Comparison of ENCODE assay signal across 19 cellular contexts in the genomic region with DNA sequence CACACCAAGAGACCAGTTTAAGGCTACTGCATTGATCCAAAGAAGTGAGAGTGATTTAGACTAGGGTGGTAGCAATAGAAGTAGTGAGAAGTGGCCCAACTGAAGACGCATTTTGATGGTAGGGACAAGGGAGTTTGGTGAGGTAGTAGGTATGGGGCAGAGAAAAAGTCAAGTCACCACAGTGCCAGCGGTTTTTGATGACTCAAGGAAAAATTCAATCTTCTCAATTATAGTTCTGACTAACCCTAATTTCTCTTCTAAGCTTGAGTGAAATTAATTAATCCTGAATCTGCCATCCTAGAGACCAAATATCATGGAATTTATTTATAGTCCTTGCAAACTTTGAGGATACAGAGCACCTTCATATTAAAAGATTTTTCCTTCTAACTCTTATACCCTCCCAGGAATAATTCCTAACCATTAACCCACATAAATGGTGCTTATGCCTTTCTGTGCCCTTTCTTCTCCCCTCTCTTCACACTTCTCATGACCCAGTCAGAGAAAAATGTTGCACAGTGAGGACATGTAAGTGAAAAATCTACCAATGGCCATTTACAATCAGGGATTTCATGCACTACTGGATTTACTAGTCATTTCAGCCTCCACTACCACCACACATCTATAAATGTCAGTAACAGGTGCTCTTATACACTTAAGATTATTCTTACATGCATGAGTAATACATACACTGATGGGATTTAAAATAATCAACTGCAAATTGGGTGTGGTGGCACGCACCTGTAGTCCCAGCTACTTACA.
"Had no signal": no experiment of that assay in that cellular context is flagged by ENCODE, and none has a peak within 500 bp of the region (broad histone marks: within the 10 kb centered on the region; RNA-seq: fewer than 3 reads in every experiment).

No MANE protein-coding gene starts in this region.

- H3K27ac Mint-ChIP-seq: activated CD4-positive, alpha-beta T cell treated with anti-CD3 and anti-CD28 coated beads, Interleukin-2, amount 10 ng/mL, durations not matched to agents 24 days and 14 days; natural killer cell treated with Interleukin-12 subunit alpha and Interleukin-12 subunit beta and Interleukin-15 and Interleukin-18, amount 100 ng/mL, for 72 hours had no signal

- DNase-seq: activated CD4-positive, alpha-beta T cell treated with anti-CD3 and anti-CD28 coated beads, Interleukin-2, amount 10 ng/mL, durations not matched to agents 24 days and 14 days; activated naive CD4-positive, alpha-beta T cell treated with Interleukin-2 at 50 U/mL for 16 hours; foreskin keratinocyte; heart left ventricle; left lung; mucosa of descending colon; nucleus accumbens; stimulated activated CD4-positive, alpha-beta T cell treated with anti-CD3 and anti-CD28 coated beads, Interleukin-12 subunit alpha, Interleukin-12 subunit beta, amount 100 ng/mL, for 4 hours; stimulated activated CD4-positive, alpha-beta T cell treated with anti-CD3 and anti-CD28 coated beads, Interleukin-2, amount 100 ng/mL, for 48 hours; stimulated activated naive CD8-positive, alpha-beta T cell treated with anti-CD3 and anti-CD28 coated beads, Interleukin-15, Interleukin-2, amounts not matched to agents 100 U/mL and 50 U/mL, for 24 hours; upper lobe of right lung had no signal

- H3K4me1 ChIP-seq: foreskin keratinocyte, heart left ventricle, left lung, prostate gland, upper lobe of right lung had no signal

- H3K36me3 ChIP-seq: cardiac muscle cell, left lung, prostate gland, upper lobe of right lung had no signal

- ATAC-seq: foreskin keratinocyte; heart left ventricle; left lung; mucosa of descending colon; natural killer cell treated with Interleukin-12 subunit alpha and Interleukin-12 subunit beta and Interleukin-15 and Interleukin-18, amount 100 ng/mL, for 72 hours; sciatic nerve; stimulated activated naive CD8-positive, alpha-beta T cell treated with anti-CD3 and anti-CD28 coated beads, Interleukin-15, Interleukin-2, amounts not matched to agents 100 U/mL and 50 U/mL, for 24 hours; upper lobe of right lung; WTC11 had no signal

- H3K27ac ChIP-seq: cardiac muscle cell, foreskin keratinocyte, heart left ventricle, left lung, prostate gland, upper lobe of right lung had no signal

- FAIRE-seq: astrocyte, colon, islet of Langerhans had no signal

- H3K27me3 Mint-ChIP-seq: activated CD4-positive, alpha-beta T cell treated with anti-CD3 and anti-CD28 coated beads, Interleukin-2, amount 10 ng/mL, durations not matched to agents 24 days and 14 days had no signal

- H3K27me3 ChIP-seq: cardiac muscle cell, foreskin keratinocyte, heart left ventricle, left lung, upper lobe of right lung had no signal

- H3K9me3 Mint-ChIP-seq: natural killer cell treated with Interleukin-12 subunit alpha and Interleukin-12 subunit beta and Interleukin-15 and Interleukin-18, amount 100 ng/mL, for 72 hours had no signal

- H3K4me3 ChIP-seq: cardiac muscle cell, heart left ventricle, left lung, mucosa of descending colon, prostate gland, upper lobe of right lung had no signal

- H3K4me3 Mint-ChIP-seq: activated CD4-positive, alpha-beta T cell treated with anti-CD3 and anti-CD28 coated beads, Interleukin-2, amount 10 ng/mL, durations not matched to agents 24 days and 14 days; natural killer cell treated with Interleukin-12 subunit alpha and Interleukin-12 subunit beta and Interleukin-15 and Interleukin-18, amount 100 ng/mL, for 72 hours; WTC11 had no signal

- H3K9me3 ChIP-seq: heart left ventricle, left lung, mucosa of descending colon, prostate gland, upper lobe of right lung had no signal

- H3K36me3 Mint-ChIP-seq: natural killer cell treated with Interleukin-12 subunit alpha and Interleukin-12 subunit beta and Interleukin-15 and Interleukin-18, amount 100 ng/mL, for 72 hours; WTC11 had no signal
